In the genomic region with DNA sequence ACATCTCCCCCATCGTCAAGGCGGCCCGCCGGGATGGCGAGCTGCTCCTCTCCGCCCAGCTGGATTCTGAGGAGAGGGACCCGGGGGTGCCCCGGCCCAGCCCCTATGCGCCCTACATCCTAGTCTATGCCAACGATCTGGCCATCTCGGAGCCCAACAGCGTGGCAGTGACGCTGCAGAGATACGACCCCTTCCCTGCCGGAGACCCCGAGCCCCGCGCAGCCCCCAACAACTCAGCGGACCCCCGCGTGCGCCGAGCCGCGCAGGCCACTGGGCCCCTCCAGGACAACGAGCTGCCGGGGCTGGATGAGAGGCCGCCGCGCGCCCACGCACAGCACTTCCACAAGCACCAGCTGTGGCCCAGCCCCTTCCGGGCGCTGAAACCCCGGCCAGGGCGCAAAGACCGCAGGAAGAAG, we compare ENCODE assay signal across 27 cellular contexts. TPM values are rescaled to one million over a fixed set of nuclear protein-coding genes. Genes with fewer than 3 reads are reported as not detected.
DNase-seq lines count a peak whose midpoint lies in the region; ATAC-seq, FAIRE-seq and TF ChIP-seq lines count a peak whose summit lies in the region.
"Had no signal": no experiment of that assay in that cellular context is flagged by ENCODE, and none has a peak within 500 bp of the region (broad histone marks: within the 10 kb centered on the region; RNA-seq: fewer than 3 reads in every experiment).

No MANE protein-coding gene starts in this region.

- H3K9me3 ChIP-seq in KOPT-K1 (ENCODE audit: insufficient read depth, low read length, poor library complexity, severe bottlenecking) (no peaks in the 10 kb centered on the region), body of pancreas (no peaks in the 10 kb centered on the region), pancreas (no peaks in the 10 kb centered on the region), Peyer's patch (no peaks in the 10 kb centered on the region)
- H3K9me3 ChIP-seq: A549; BE2C; BLaER1 treated with 17β-estradiol and CSF1 and Interleukin-3, amounts not matched to agents 10 nM and 100 nM; HAP-1 had no signal

- H3K27ac ChIP-seq in KOPT-K1 (ENCODE audit: low read depth, low read length, poor library complexity, severe bottlenecking) (peak overlapping the region; percentile 96), body of pancreas (peak overlapping the region; percentile 54 to 83 (median 72)), pancreas (peak overlapping the region in 3 of 4 donors; percentile 3 to 46 (median 10)), Peyer's patch (no peak overlapping the region)
- H3K27ac ChIP-seq: A549; BLaER1 treated with 17β-estradiol and CSF1 and Interleukin-3, amounts not matched to agents 10 nM and 100 nM had no signal

- WGBS in body of pancreas, 2 donors: 88 to 92% methylated on average over 10 to 30 of the region's 37 CpGs
- 92 to 94% methylated on average over 37 of the region's 37 CpGs for WGBS in pancreas, 2 donors

- DNase-seq in body of pancreas (no peak), pancreas (peak in 1 of 6 donors; percentile 82), Peyer's patch (no peak)
- no peak for DNase-seq in stimulated activated CD4-positive, alpha-beta T cell treated with anti-CD3 and anti-CD28 coated beads, Interleukin-4, amount 100 ng/mL, for 4 hours
- DNase-seq: 8988T; AML-193; BE2C; CD4-positive, alpha-beta T cell; CD8-positive, alpha-beta memory T cell; DMS 273 treated with DMSO at 0.1 percent for 48 hours; DMS79; GF-D8; GOT3; HFFc6 had no signal

- H3K4me1 ChIP-seq in body of pancreas (peaks cover 76% of the 10 kb centered on the region), pancreas (peaks cover 19 to 40% (median 38%) of the 10 kb centered on the region in 3 donors), Peyer's patch (peaks cover 0 to 17% (median 2%) of the 10 kb centered on the region in 4 donors)
- H3K4me1 ChIP-seq: A549, BE2C, HAP-1 had no signal

- ATAC-seq in body of pancreas (no peak), pancreas (no peak), HG02885 (IDR thresholded peaks at IDR 0.05; ENCODE audit: poor library complexity, unreplicated experiment) (no peak), GM19455 (IDR thresholded peaks at IDR 0.05; ENCODE audit: unreplicated experiment) (no peak)
- ATAC-seq: A549 had no signal

- TF ChIP-seq CTCF in body of pancreas (IDR thresholded peaks at IDR 0.05) (no peak), pancreas (IDR thresholded peaks at IDR 0.05) (no peak), Peyer's patch (IDR thresholded peaks at IDR 0.05) (no peak)

- H3K27me3 ChIP-seq in body of pancreas (no peaks in the 10 kb centered on the region), pancreas (no peaks in the 10 kb centered on the region), Peyer's patch (no peaks in the 10 kb centered on the region)
- H3K27me3 ChIP-seq: BE2C; BLaER1 treated with 17β-estradiol and CSF1 and Interleukin-3, amounts not matched to agents 10 nM and 100 nM had no signal

- H3K36me3 ChIP-seq in KOPT-K1 (ENCODE audit: insufficient read depth, low read length) (no peaks in the 10 kb centered on the region), body of pancreas (replicated peaks in 1 of 2; ENCODE audit: insufficient read depth in 1 of 2, low read depth in 2 of 2) (peaks cover 0 to 1% of the 10 kb centered on the region in 2 donors), pancreas (peaks cover 0 to 5% (median 5%) of the 10 kb centered on the region in 3 donors), Peyer's patch (no peaks in the 10 kb centered on the region)
- H3K36me3 ChIP-seq: BE2C; BLaER1 treated with 17β-estradiol and CSF1 and Interleukin-3, amounts not matched to agents 10 nM and 100 nM; HAP-1 had no signal

- intact Hi-C loops in body of pancreas (cut with DNase I) (no loop called here), pancreas (cut with DNase I) (loop anchor here in 2 of 3 donors (5.0 to 10.0 kb wide), 2 partner anchors 263 to 285 kb away; no protein-coding TSS in a partner anchor)

- TF ChIP-seq POLR2A in body of pancreas (IDR thresholded peaks at IDR 0.05): no peak
- no peak for TF ChIP-seq POLR2A in Peyer's patch (IDR thresholded peaks at IDR 0.05)

- no peak overlapping the region for H3K4me3 ChIP-seq in body of pancreas
- H3K4me3 ChIP-seq in pancreas: no peak overlapping the region
- H3K4me3 ChIP-seq in Peyer's patch: no peak overlapping the region
- H3K4me3 ChIP-seq: A549; BLaER1 treated with 17β-estradiol and CSF1 and Interleukin-3, amounts not matched to agents 10 nM and 100 nM; HAP-1 had no signal

- no peak for FAIRE-seq in pancreas (lab: Jason Lieb, UNC)
- FAIRE-seq: A549, D721Med, GM12891, GM18507, H54 had no signal

RNA-seq across cellular contexts. Expression of gene GDF10, which starts 10.1 kb away (rescaled TPM):
- total RNA-seq in body of pancreas: 1 to 10 TPM; 6.6 to 8.0 TPM
- total RNA-seq in pancreas: 10 to 100 TPM in 4 of 6 donors, 1 to 10 TPM in 2; 2.5 to 13.7 (median 12.3) TPM
- 1 to 10 TPM; 2.0 to 4.5 TPM for polyA plus RNA-seq in pancreas
- under 1 TPM in 1 of 4 donors, not detected in 3; 0.35 TPM for total RNA-seq in Peyer's patch
- total RNA-seq: G401, HFFc6 had no signal
- polyA plus RNA-seq: CD14-positive monocyte had no signal

RNA-seq across cellular contexts. Expression of gene GDF2, which starts 12.2 kb away (rescaled TPM):
- total RNA-seq in body of pancreas (not detected), pancreas (not detected), Peyer's patch (not detected)
- polyA plus RNA-seq in pancreas: not detected
- total RNA-seq: CD4-positive, alpha-beta T cell; CD8-positive, alpha-beta memory T cell; Daoy; G401; HFFc6 had no signal
- polyA plus RNA-seq: A549; CD14-positive monocyte; CD8-positive, alpha-beta memory T cell had no signal

RNA-seq across cellular contexts. Expression of gene RBP3, which starts 38.1 kb away (rescaled TPM):
- total RNA-seq in body of pancreas (not detected), pancreas (not detected), Peyer's patch (not detected)
- polyA plus RNA-seq in pancreas: not detected
- total RNA-seq: CD4-positive, alpha-beta T cell; CD8-positive, alpha-beta memory T cell; Daoy; G401; HFFc6 had no signal
- polyA plus RNA-seq: A549; CD14-positive monocyte; CD8-positive, alpha-beta memory T cell had no signal

Comparison
In these comparisons a context has a peak if more than half of its experiments do, and no peak if none do; other contexts are left out.
1. H3K27ac ChIP-seq: peak in KOPT-K1 (single experiment), body of pancreas (4 of 4) and pancreas (3 of 4); none in Peyer's patch (0 of 4).